Comparison of ENCODE assay signal across 8 cellular contexts in genomic region chr11:2401436-2401984, GRCh38. TPM values are rescaled to one million over a fixed set of nuclear protein-coding genes. Genes with fewer than 3 reads are reported as not detected.
DNase-seq lines count a peak whose midpoint lies in the region; ATAC-seq lines count a peak whose summit lies in the region.

No MANE protein-coding gene starts in this region.

- DNase-seq in T-helper 1 cell (no peak), NCI-H1048 (lab: John Stamatoyannopoulos, UW) (no peak), amniotic stem cell (lab: John Stamatoyannopoulos, UW) (no peak)

- peak overlapping the region; percentile 90 for H3K27ac Mint-ChIP-seq in T-helper 1 cell treated with Interleukin-12 subunit alpha and Interleukin-12 subunit beta and Interleukin-4 antibody, amounts not matched to agents 30 μg/mL and 1 μg/mL, for 36 hours
- H3K27ac Mint-ChIP-seq in activated T-helper 17 cell treated with anti-CD3 and anti-CD28 coated beads, Interleukin-2, amount 50 U/mL, for 72 hours = peak overlapping the region; percentile 91

- no peaks in the 10 kb centered on the region for H3K9me3 Mint-ChIP-seq in T-helper 1 cell treated with Interleukin-12 subunit alpha and Interleukin-12 subunit beta and Interleukin-4 antibody, amounts not matched to agents 30 μg/mL and 1 μg/mL, for 36 hours
- H3K9me3 Mint-ChIP-seq in activated T-helper 17 cell treated with anti-CD3 and anti-CD28 coated beads, Interleukin-2, amount 50 U/mL, for 72 hours = no peaks in the 10 kb centered on the region

- ATAC-seq in activated T-helper 17 cell treated with anti-CD3 and anti-CD28 coated beads, Interleukin-2, amount 50 U/mL, for 72 hours (replicated peaks) = no peak
- no peak for ATAC-seq in GM19324 (IDR thresholded peaks at IDR 0.05; ENCODE audit: low FRiP score, unreplicated experiment)

- peak overlapping the region; percentile 79 for H3K27ac ChIP-seq in subcutaneous abdominal adipose tissue (ENCODE audit: low read depth, low read length)

- H3K27me3 Mint-ChIP-seq in T-helper 1 cell treated with Interleukin-12 subunit alpha and Interleukin-12 subunit beta and Interleukin-4 antibody, amounts not matched to agents 30 μg/mL and 1 μg/mL, for 36 hours (ENCODE audit: low read depth) = no peaks in the 10 kb centered on the region
- no peaks in the 10 kb centered on the region for H3K27me3 Mint-ChIP-seq in activated T-helper 17 cell treated with anti-CD3 and anti-CD28 coated beads, Interleukin-2, amount 50 U/mL, for 72 hours

- H3K9ac ChIP-seq in subcutaneous abdominal adipose tissue (ENCODE audit: low read length in 5 of 5) = peak overlapping the region; percentile 77 to 99 (median 97)

- H3K4me3 Mint-ChIP-seq in T-helper 1 cell treated with Interleukin-12 subunit alpha and Interleukin-12 subunit beta and Interleukin-4 antibody, amounts not matched to agents 30 μg/mL and 1 μg/mL, for 36 hours = peak overlapping the region; percentile 90
- peak overlapping the region; percentile 82 for H3K4me3 Mint-ChIP-seq in activated T-helper 17 cell treated with anti-CD3 and anti-CD28 coated beads, Interleukin-2, amount 50 U/mL, for 72 hours

- H3K4me3 ChIP-seq in iPS-18c (ENCODE audit: insufficient read depth, low read depth, low read length) = peak overlapping the region; percentile 99
- H3K4me3 ChIP-seq in subcutaneous abdominal adipose tissue (ENCODE audit: low read depth in 1 of 5, low read length in 5 of 5) = peak overlapping the region; percentile 94 to 99 (median 98)

- peaks cover 0 to 51% (median 43%) of the 10 kb centered on the region in 5 donors for H3K36me3 ChIP-seq in subcutaneous abdominal adipose tissue (ENCODE audit: control insufficient read depth in 5 of 5, insufficient read depth in 5 of 5, low read length in 5 of 5)

- peaks cover 6% of the 10 kb centered on the region for H3K4me1 Mint-ChIP-seq in T-helper 1 cell treated with Interleukin-12 subunit alpha and Interleukin-12 subunit beta and Interleukin-4 antibody, amounts not matched to agents 30 μg/mL and 1 μg/mL, for 36 hours (ENCODE audit: low read depth)
- H3K4me1 Mint-ChIP-seq in activated T-helper 17 cell treated with anti-CD3 and anti-CD28 coated beads, Interleukin-2, amount 50 U/mL, for 72 hours = no peaks in the 10 kb centered on the region

- peaks cover 5 to 36% (median 31%) of the 10 kb centered on the region in 5 donors for H3K4me1 ChIP-seq in subcutaneous abdominal adipose tissue (ENCODE audit: control insufficient read depth in 5 of 5, insufficient read depth in 5 of 5, low read length in 5 of 5)

- no peaks in the 10 kb centered on the region for H3K9me3 ChIP-seq in iPS-18c (ENCODE audit: control insufficient read depth, insufficient read depth, low read length)
- H3K9me3 ChIP-seq in subcutaneous abdominal adipose tissue (ENCODE audit: control insufficient read depth in 5 of 5, low read length in 5 of 5) = no peaks in the 10 kb centered on the region

- H3K36me3 Mint-ChIP-seq in T-helper 1 cell treated with Interleukin-12 subunit alpha and Interleukin-12 subunit beta and Interleukin-4 antibody, amounts not matched to agents 30 μg/mL and 1 μg/mL, for 36 hours (ENCODE audit: low read depth) = peaks cover 13% of the 10 kb centered on the region
- H3K36me3 Mint-ChIP-seq in activated T-helper 17 cell treated with anti-CD3 and anti-CD28 coated beads, Interleukin-2, amount 50 U/mL, for 72 hours (ENCODE audit: low read depth) = peaks cover 31% of the 10 kb centered on the region

- peaks cover 0 to 4% (median 0%) of the 10 kb centered on the region in 5 donors for H3K27me3 ChIP-seq in subcutaneous abdominal adipose tissue (ENCODE audit: control insufficient read depth in 5 of 5, insufficient read depth in 4 of 5, low read length in 5 of 5)

RNA-seq across cellular contexts. Expression of gene TSSC4, which starts 1.0 kb away (rescaled TPM):
- 10 to 100 TPM; 19.7 to 58.7 TPM for total RNA-seq in activated T-helper 17 cell treated with anti-CD3 and anti-CD28 coated beads, Interleukin-2, amount 50 U/mL, for 72 hours

RNA-seq across cellular contexts. Expression of gene CD81, which starts 24.4 kb away (rescaled TPM):
- total RNA-seq in activated T-helper 17 cell treated with anti-CD3 and anti-CD28 coated beads, Interleukin-2, amount 50 U/mL, for 72 hours = 100 to 1,000 TPM; 147 to 170 TPM

RNA-seq across cellular contexts. Expression of gene TRPM5, which starts 42.8 kb away (rescaled TPM):
- not detected for total RNA-seq in activated T-helper 17 cell treated with anti-CD3 and anti-CD28 coated beads, Interleukin-2, amount 50 U/mL, for 72 hours

RNA-seq across cellular contexts. Expression of gene KCNQ1, which starts 43.3 kb away (rescaled TPM):
- total RNA-seq in activated T-helper 17 cell treated with anti-CD3 and anti-CD28 coated beads, Interleukin-2, amount 50 U/mL, for 72 hours = 1 to 10 TPM; 7.0 to 9.7 TPM
